ENCODE assay signal across 16 cellular contexts in genomic region chr3:78029775-78030174, GRCh38.
"Had no signal": no experiment of that assay in that cellular context is flagged by ENCODE, and none has a peak within 500 bp of the region (broad histone marks: within the 10 kb centered on the region; RNA-seq: fewer than 3 reads in every experiment).

No MANE protein-coding gene starts in this region.

- ATAC-seq: left lobe of liver had no signal

- H3K27ac Mint-ChIP-seq: activated naive CD8-positive, alpha-beta T cell; mesothelial cell of epicardium; type B pancreatic cell had no signal

- H3K36me3 Mint-ChIP-seq: activated naive CD8-positive, alpha-beta T cell; mesothelial cell of epicardium; type B pancreatic cell had no signal

- DNase-seq: activated CD4-positive, alpha-beta T cell treated with anti-CD3 and anti-CD28 coated beads for 1 hour; activated T-cell treated with anti-CD3 and anti-CD28 coated beads for 4 hours; dermis blood vessel endothelial cell; effector memory CD4-positive, alpha-beta T cell; esophagus squamous epithelium; small intestine; stimulated activated CD4-positive, alpha-beta T cell treated with anti-CD3 and anti-CD28 coated beads, Interleukin-15, amount 100 ng/mL, for 24 hours; stimulated activated CD4-positive, alpha-beta T cell treated with anti-CD3 and anti-CD28 coated beads, Interleukin-4, amount 100 ng/mL, for 1 hour; stomach; T1000 had no signal

- H3K4me3 Mint-ChIP-seq: activated naive CD8-positive, alpha-beta T cell; mesothelial cell of epicardium; type B pancreatic cell had no signal

- H3K27me3 Mint-ChIP-seq: activated naive CD8-positive, alpha-beta T cell; type B pancreatic cell had no signal

- H3K4me3 ChIP-seq: esophagus squamous epithelium, prostate gland, right atrium auricular region, stomach had no signal
